Comparison of ENCODE assay signal across 15 cellular contexts in the genomic region with DNA sequence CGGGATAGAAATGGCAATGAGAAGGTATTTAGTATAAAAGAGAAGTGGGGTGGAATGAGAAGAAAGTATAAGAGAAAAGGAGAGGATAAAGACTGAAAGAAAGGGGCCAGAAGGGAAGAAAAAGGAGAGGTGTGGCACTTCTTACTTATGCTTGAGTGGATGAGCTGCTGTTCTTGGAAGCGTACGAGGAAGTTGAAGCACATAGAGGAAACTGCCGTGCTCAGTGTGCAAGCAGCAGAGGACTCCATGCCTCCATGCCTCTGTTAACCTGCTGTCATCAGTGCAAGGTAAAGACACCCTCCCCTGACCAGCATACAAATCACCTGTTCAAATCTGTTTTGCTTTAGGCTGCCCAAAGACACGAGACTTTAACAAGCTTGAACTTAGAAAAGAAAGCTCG. TPM values are rescaled to one million over a fixed set of nuclear protein-coding genes. Genes with fewer than 3 reads are reported as not detected.
DNase-seq lines count a peak whose midpoint lies in the region; ATAC-seq and TF ChIP-seq lines count a peak whose summit lies in the region.
"Had no signal": no experiment of that assay in that cellular context is flagged by ENCODE, and none has a peak within 500 bp of the region (broad histone marks: within the 10 kb centered on the region; RNA-seq: fewer than 3 reads in every experiment).

No MANE protein-coding gene starts in this region.

- ATAC-seq in central memory CD8-positive, alpha-beta T cell (replicated peaks; ENCODE audit: extremely low read depth, poor library complexity, severe bottlenecking), result no peak

- no peak for TF ChIP-seq POLR2A in spleen (IDR thresholded peaks at IDR 0.05)

- H3K4me1 ChIP-seq in spleen, result peaks cover 4 to 61% (median 32%) of the 10 kb centered on the region in 6 donors
- H3K4me1 ChIP-seq: SJCRH30 had no signal

- no peak for TF ChIP-seq CTCF in spleen (IDR thresholded peaks at IDR 0.05 in 8 of 11, conservative IDR thresholded peaks at IDR 0.05 in 3 of 11)

- WGBS in spleen, 5 donors, result 34 to 47% (median 46%) methylated on average over 6 of the region's 6 CpGs

- no peak overlapping the region for H3K4me3 Mint-ChIP-seq in activated T-cell treated with anti-CD3 and anti-CD28 coated beads, Interleukin-2, amount 50 U/mL, for 24 hours
- H3K4me3 Mint-ChIP-seq in central memory CD8-positive, alpha-beta T cell, result no peak overlapping the region

- peak overlapping the region in 7 of 8 donors; percentile 37 to 79 (median 67) for H3K27ac ChIP-seq in spleen
- H3K27ac ChIP-seq: ascending aorta, pancreas, SJCRH30 had no signal

- peaks cover 97% of the 10 kb centered on the region for H3K36me3 Mint-ChIP-seq in activated T-cell treated with anti-CD3 and anti-CD28 coated beads, Interleukin-2, amount 50 U/mL, for 24 hours (ENCODE audit: low read depth)
- H3K36me3 Mint-ChIP-seq in central memory CD8-positive, alpha-beta T cell (ENCODE audit: insufficient read depth), result peaks cover 26% of the 10 kb centered on the region

- no peaks in the 10 kb centered on the region for H3K9me3 ChIP-seq in spleen
- H3K9me3 ChIP-seq: ascending aorta, pancreas, SJCRH30 had no signal

- no peaks in the 10 kb centered on the region for H3K27me3 ChIP-seq in spleen (replicated peaks in 1 of 7)
- H3K27me3 ChIP-seq: ascending aorta, pancreas, SJCRH30 had no signal

- no peaks in the 10 kb centered on the region for H3K9me3 Mint-ChIP-seq in activated T-cell treated with anti-CD3 and anti-CD28 coated beads, Interleukin-2, amount 50 U/mL, for 24 hours
- H3K9me3 Mint-ChIP-seq in central memory CD8-positive, alpha-beta T cell, result no peaks in the 10 kb centered on the region

- peak overlapping the region in 3 of 8 donors; percentile 4 to 51 (median 18) for H3K4me3 ChIP-seq in spleen
- H3K4me3 ChIP-seq: ascending aorta, pancreas, SJCRH30, smooth muscle cell had no signal

- no peak for DNase-seq in activated T-cell treated with anti-CD3 and anti-CD28 coated beads, Interleukin-2, amount 50 U/mL, for 24 hours
- DNase-seq in activated T-cell treated with anti-CD3 and anti-CD28 coated beads for 4 hours, result no peak
- DNase-seq in NOMO-1 treated with dmso at 0.1 percent for 144 hours (lab: John Stamatoyannopoulos, UW; ENCODE audit: unreplicated experiment), result peak; percentile 8
- DNase-seq in central memory CD8-positive, alpha-beta T cell (ENCODE audit: low spot score in 2 of 2), result no peak
- no peak for DNase-seq in spleen
- DNase-seq in C1 segment of cervical spinal cord (lab: John Stamatoyannopoulos, UW), result no peak
- no peak for DNase-seq in stimulated activated CD4-positive, alpha-beta T cell treated with anti-CD3 and anti-CD28 coated beads, Interleukin-2, amount 100 ng/mL, for 24 hours
- DNase-seq in SIG-M5 treated with dmso at 0.1 percent for 504 hours (lab: John Stamatoyannopoulos, UW; ENCODE audit: unreplicated experiment), result no peak
- DNase-seq: DMS153, mammary epithelial cell, NCI-H1092 treated with DMSO at 0.1 percent for 48 hours, pancreas, SJCRH30 had no signal

- no peaks in the 10 kb centered on the region for H3K27me3 Mint-ChIP-seq in activated T-cell treated with anti-CD3 and anti-CD28 coated beads, Interleukin-2, amount 50 U/mL, for 24 hours
- H3K27me3 Mint-ChIP-seq in central memory CD8-positive, alpha-beta T cell, result no peaks in the 10 kb centered on the region

- intact Hi-C loops in spleen (cut with DNase I; ENCODE audit: low total_unique reads), result loop anchor here (10.0 kb wide), 1 partner anchor 265 kb away; no protein-coding TSS in a partner anchor

- H3K27ac Mint-ChIP-seq in activated T-cell treated with anti-CD3 and anti-CD28 coated beads, Interleukin-2, amount 50 U/mL, for 24 hours, result peak overlapping the region; percentile 84
- peak overlapping the region; percentile 42 for H3K27ac Mint-ChIP-seq in central memory CD8-positive, alpha-beta T cell (ENCODE audit: low read depth)

- H3K36me3 ChIP-seq in spleen, result peaks cover 0 to 84% (median 25%) of the 10 kb centered on the region in 6 donors

- H3K4me1 Mint-ChIP-seq in activated T-cell treated with anti-CD3 and anti-CD28 coated beads, Interleukin-2, amount 50 U/mL, for 24 hours (ENCODE audit: low read depth), result peaks cover 50% of the 10 kb centered on the region
- H3K4me1 Mint-ChIP-seq in central memory CD8-positive, alpha-beta T cell, result peaks cover 27% of the 10 kb centered on the region

RNA-seq across cellular contexts. Expression of a gene that starts 6.5 kb away (rescaled TPM):
- total RNA-seq in spleen, result 10 to 100 TPM in 1 of 7 donors, 1 to 10 TPM in 6; 4.7 to 12.3 (median 7.7) TPM
- 1 to 10 TPM; 5.8 to 7.3 (median 6.4) TPM for polyA plus RNA-seq in spleen

RNA-seq across cellular contexts. Expression of a gene that starts 25.4 kb away (rescaled TPM):
- 10 to 100 TPM in 6 of 7 donors, 1 to 10 TPM in 1; 9.3 to 36.9 (median 19.8) TPM for total RNA-seq in spleen
- polyA plus RNA-seq in spleen, result 10 to 100 TPM; 38.7 to 57.1 (median 50.4) TPM

RNA-seq across cellular contexts. Expression of a gene that starts 26.4 kb away (rescaled TPM):
- 10 to 100 TPM; 18.4 to 24.9 (median 19.6) TPM for total RNA-seq in spleen
- polyA plus RNA-seq in spleen, result 10 to 100 TPM; 28.0 to 32.9 (median 28.2) TPM
- total RNA-seq: ascending aorta had no signal
